Comparison of ENCODE assay signal across 23 cellular contexts in the genomic region with DNA sequence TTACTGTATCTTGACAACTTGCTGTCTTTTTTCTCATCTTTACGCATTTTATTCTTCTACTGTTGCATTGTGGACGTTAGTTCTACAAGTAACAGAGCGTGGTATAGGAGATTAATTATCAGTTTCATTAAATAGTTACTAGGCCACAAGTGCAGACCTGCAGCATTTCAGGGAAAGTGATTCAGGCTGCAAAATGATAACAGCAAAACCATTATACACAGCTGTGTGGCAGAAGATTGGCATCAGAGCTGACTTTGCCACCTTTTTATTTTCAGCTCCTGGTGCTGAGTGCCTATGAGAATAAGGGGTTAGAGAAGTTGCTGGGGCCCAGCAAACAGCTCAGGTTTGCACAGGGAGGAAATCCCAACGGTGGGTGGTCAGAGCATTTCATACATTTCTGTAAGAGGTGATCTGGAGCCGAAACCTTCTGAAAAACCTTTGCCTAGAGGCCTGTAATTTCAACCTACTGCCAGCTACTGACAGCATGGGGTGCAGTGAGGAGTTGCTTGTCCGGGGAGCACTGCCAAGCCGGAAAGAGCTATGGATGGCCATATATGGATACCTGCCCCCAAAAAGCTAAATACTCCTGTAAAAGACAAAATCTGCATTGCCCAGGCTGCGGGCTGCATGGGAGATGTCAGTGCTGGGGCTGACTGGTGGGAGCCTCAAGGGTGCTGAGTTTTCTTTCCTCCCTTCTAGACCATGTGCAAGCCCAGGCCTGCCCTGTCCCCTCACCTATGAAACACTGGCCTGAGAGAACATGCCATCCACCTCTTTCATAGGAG. TPM values are rescaled to one million over a fixed set of nuclear protein-coding genes. Genes with fewer than 3 reads are reported as not detected.
DNase-seq lines count a peak whose midpoint lies in the region; ATAC-seq, FAIRE-seq and TF ChIP-seq lines count a peak whose summit lies in the region.
"Had no signal": no experiment of that assay in that cellular context is flagged by ENCODE, and none has a peak within 500 bp of the region (broad histone marks: within the 10 kb centered on the region; RNA-seq: fewer than 3 reads in every experiment).

No MANE protein-coding gene starts in this region.

- DNase-seq in MCF 10A (ENCODE audit: unreplicated experiment) (peak; percentile 62), breast epithelium (ENCODE audit: low spot score in 2 of 2) (no peak), GM12878 (ENCODE audit: low read depth, low spot score) (no peak), mesothelial cell of epicardium (ENCODE audit: low spot score in 2 of 2, unreplicated experiment in 2 of 2) (no peak), upper lobe of right lung (no peak), GDM1 (lab: John Stamatoyannopoulos, UW) (no peak), NCI-H187 treated with DMSO at 0.1 percent for 48 hours (lab: John Stamatoyannopoulos, UW) (no peak)
- DNase-seq: activated CD8-positive, alpha-beta T cell treated with anti-CD3 and anti-CD28 coated beads, Interleukin-2, amount 10 ng/mL, durations not matched to agents 7 days and 5 days; activated naive CD4-positive, alpha-beta T cell treated with Interleukin-2 at 50 U/mL for 16 hours; activated T-cell treated with anti-CD3 and anti-CD28 coated beads, Interleukin-2, amount 50 U/mL, for 24 hours; anterior cingulate cortex; C1 segment of cervical spinal cord; erythroblast; midbrain; NCI-H1694; NCI-H446; psoas muscle; spleen; T-helper 9 cell had no signal

- H3K9me3 Mint-ChIP-seq in MCF 10A (ENCODE audit: unreplicated experiment) (no peaks in the 10 kb centered on the region), mesothelial cell of epicardium (no peaks in the 10 kb centered on the region)
- H3K9me3 Mint-ChIP-seq: activated T-cell treated with anti-CD3 and anti-CD28 coated beads, Interleukin-2, amount 50 U/mL, for 24 hours; neural crest cell had no signal

- no peak overlapping the region for H3K4me2 ChIP-seq in GM12878 (ENCODE audit: control insufficient read depth, insufficient read depth)

- H3K27ac Mint-ChIP-seq in MCF 10A (ENCODE audit: low read depth, unreplicated experiment): peak overlapping the region; percentile 98
- peak overlapping the region; percentile 85 for H3K27ac Mint-ChIP-seq in mesothelial cell of epicardium
- H3K27ac Mint-ChIP-seq: activated CD8-positive, alpha-beta T cell treated with anti-CD3 and anti-CD28 coated beads, Interleukin-2, amount 10 ng/mL, durations not matched to agents 7 days and 5 days; activated T-cell treated with anti-CD3 and anti-CD28 coated beads, Interleukin-2, amount 50 U/mL, for 24 hours had no signal

- H3K27me3 Mint-ChIP-seq in MCF 10A (ENCODE audit: insufficient read depth, unreplicated experiment): no peaks in the 10 kb centered on the region
- H3K27me3 Mint-ChIP-seq in mesothelial cell of epicardium (ENCODE audit: low read depth): peaks cover 41% of the 10 kb centered on the region

- intact Hi-C loops in MCF 10A (cut with micrococcal nuclease) (no loop called here), breast epithelium (cut with DNase I; ENCODE audit: low total_unique reads) (no loop called here), GM12878 (cut with micrococcal nuclease; ENCODE audit: unreplicated experiment) (loop anchor here (5.0 kb wide), 1 partner anchor 122 kb away; no protein-coding TSS in a partner anchor), upper lobe of right lung (cut with DNase I) (no loop called here)

- TF ChIP-seq RAD21 in GM12878 (IDR thresholded peaks at IDR 0.05; ENCODE audit: insufficient read depth, low read depth, low read length): no peak

- ATAC-seq in GM12878 (peak; percentile 32), upper lobe of right lung (no peak), GM19395 (IDR thresholded peaks at IDR 0.05; ENCODE audit: unreplicated experiment) (no peak)
- ATAC-seq: activated CD4-positive, CD25-positive, alpha-beta regulatory T cell treated with anti-CD3 and anti-CD28 coated beads, Interleukin-2, amount 50 U/mL, for 24 hours; activated CD8-positive, alpha-beta T cell treated with anti-CD3 and anti-CD28 coated beads, Interleukin-2, amount 10 ng/mL, durations not matched to agents 7 days and 5 days; psoas muscle had no signal

- H3K27me3 ChIP-seq in breast epithelium (peaks cover 0 to 27% of the 10 kb centered on the region in 2 donors), GM12878 (replicated peaks in 1 of 2; ENCODE audit: control insufficient read depth in 2 of 2, insufficient read depth in 2 of 2, low read length in 1 of 2) (peaks cover 1 to 6% of the 10 kb centered on the region in 2 experiments), upper lobe of right lung (peaks cover 30% of the 10 kb centered on the region)

- no peak for TF ChIP-seq CTCF in MCF 10A (IDR thresholded peaks at IDR 0.05; ENCODE audit: unreplicated experiment)
- TF ChIP-seq CTCF in breast epithelium (IDR thresholded peaks at IDR 0.05): no peak
- TF ChIP-seq CTCF in GM12878 (IDR thresholded peaks at IDR 0.05 in 2 of 3, conservative IDR thresholded peaks at IDR 0.05 in 1 of 3; ENCODE audit: control insufficient read depth in 2 of 3, extremely low read depth in 1 of 3, insufficient read depth in 1 of 3, low read depth in 3 of 3, low read length in 3 of 3): no peak
- no peak for TF ChIP-seq CTCF in mesothelial cell of epicardium (IDR thresholded peaks at IDR 0.05; ENCODE audit: unreplicated experiment)
- no peak for TF ChIP-seq CTCF in upper lobe of right lung (IDR thresholded peaks at IDR 0.05)

- RAD21 ChIA-PET in GM12878 (lab: Charles Lee; ENCODE audit: unreplicated experiment): no interaction called here

- no peaks in the 10 kb centered on the region for H4K20me1 ChIP-seq in GM12878 (ENCODE audit: control insufficient read depth, insufficient read depth)

- POLR2A ChIA-PET in MCF 10A (lab: Yijun Ruan, JAX) (interaction anchor here (0.5 to 1.7 kb wide), 11 partner anchors 13 to 201 kb away, joined by 3 to 6 read pairs (median 4); no protein-coding TSS in a partner anchor), GM12878 (lab: Charles Lee) (no interaction called here)

- SMC1A ChIA-PET in GM12878 (lab: Charles Lee; ENCODE audit: uncharacterized antibody, unreplicated experiment): no interaction called here

- TF ChIP-seq POLR2A in breast epithelium (IDR thresholded peaks at IDR 0.05) (no peak), GM12878 (IDR thresholded peaks at IDR 0.05; ENCODE audit: low read depth, low read length) (no peak)

- H3K4me3 Mint-ChIP-seq in MCF 10A (ENCODE audit: unreplicated experiment): peak overlapping the region; percentile 53
- peak overlapping the region; percentile 28 for H3K4me3 Mint-ChIP-seq in mesothelial cell of epicardium
- H3K4me3 Mint-ChIP-seq: activated CD8-positive, alpha-beta T cell treated with anti-CD3 and anti-CD28 coated beads, Interleukin-2, amount 10 ng/mL, durations not matched to agents 7 days and 5 days; activated T-cell treated with anti-CD3 and anti-CD28 coated beads, Interleukin-2, amount 50 U/mL, for 24 hours; neural crest cell had no signal

- H3K9me3 ChIP-seq in breast epithelium: no peaks in the 10 kb centered on the region
- H3K9me3 ChIP-seq in GM12878 (replicated peaks; ENCODE audit: control insufficient read depth, insufficient read depth, low read length): no peaks in the 10 kb centered on the region
- H3K9me3 ChIP-seq in upper lobe of right lung: no peaks in the 10 kb centered on the region
- H3K9me3 ChIP-seq: psoas muscle, spleen had no signal

- H3K4me1 ChIP-seq in breast epithelium (peaks cover 0 to 11% of the 10 kb centered on the region in 2 donors), GM12878 (ENCODE audit: control insufficient read depth, insufficient read depth, low read length) (no peaks in the 10 kb centered on the region), upper lobe of right lung (peaks cover 5% of the 10 kb centered on the region)
- H3K4me1 ChIP-seq: psoas muscle had no signal

- no peak for TF ChIP-seq EP300 in GM12878 (IDR thresholded peaks at IDR 0.05; ENCODE audit: borderline replicate concordance in 1 of 2, control insufficient read depth in 1 of 2, low read depth in 2 of 2, low read length in 2 of 2)

- H3K4me3 ChIP-seq in breast epithelium (no peak overlapping the region), GM12878 (no peak overlapping the region), upper lobe of right lung (no peak overlapping the region)
- H3K4me3 ChIP-seq: psoas muscle, spleen had no signal

- H3K36me3 ChIP-seq in breast epithelium (no peaks in the 10 kb centered on the region), GM12878 (ENCODE audit: control insufficient read depth in 2 of 2, insufficient read depth in 2 of 2, low read length in 1 of 2) (no peaks in the 10 kb centered on the region), upper lobe of right lung (no peaks in the 10 kb centered on the region)
- H3K36me3 ChIP-seq: spleen had no signal

- in situ Hi-C loops in GM12878 (cut with MboI): no loop called here

- peaks cover 43% of the 10 kb centered on the region for H3K4me1 Mint-ChIP-seq in MCF 10A (ENCODE audit: insufficient read depth, unreplicated experiment)
- peaks cover 54% of the 10 kb centered on the region for H3K4me1 Mint-ChIP-seq in mesothelial cell of epicardium

- FAIRE-seq in GM12878 (lab: Jason Lieb, UNC): no peak

- 23% methylated on average over 8 of the region's 8 CpGs for WGBS in GM12878 (ENCODE audit: insufficient coverage, insufficient replicate concordance, low lambda C conversion rate, missing lambda C conversion rate)

- H2AFZ ChIP-seq in GM12878 (ENCODE audit: control insufficient read depth, low read depth, low read length): no peak overlapping the region

- no peaks in the 10 kb centered on the region for H3K36me3 Mint-ChIP-seq in MCF 10A (ENCODE audit: insufficient read depth, unreplicated experiment)
- no peaks in the 10 kb centered on the region for H3K36me3 Mint-ChIP-seq in mesothelial cell of epicardium

- no peaks in the 10 kb centered on the region for H3K79me2 ChIP-seq in GM12878 (ENCODE audit: control insufficient read depth, insufficient read depth, low read length)

- CTCF ChIA-PET in MCF 10A (lab: Yijun Ruan, JAX) (interaction anchor here (0.7 to 1.6 kb wide), 12 partner anchors 10 to 243 kb away, joined by 3 to 13 read pairs (median 4); no protein-coding TSS in a partner anchor), GM12878 (lab: Yijun Ruan, JAX) (interaction anchor here (0.7 to 1.0 kb wide), 2 partner anchors 28 to 124 kb away, joined by 4 to 5 read pairs; no protein-coding TSS in a partner anchor)

- BruUV-seq in MCF 10A (replicated peaks; lab: Mats Ljungman, UMichigan) (no TSS peak), GM12878 (replicated peaks; lab: Mats Ljungman, UMichigan) (no TSS peak)

- H3K27ac ChIP-seq in breast epithelium (no peak overlapping the region), GM12878 (ENCODE audit: control insufficient read depth, insufficient read depth) (no peak overlapping the region), upper lobe of right lung (peak overlapping the region; percentile 11)
- H3K27ac ChIP-seq: psoas muscle, spleen had no signal

- no peak overlapping the region for H3K9ac ChIP-seq in GM12878 (ENCODE audit: control insufficient read depth, insufficient read depth, low read length)

RNA-seq across cellular contexts. Expression of a gene that starts 2.7 kb away (rescaled TPM):
- total RNA-seq in MCF 10A (2022) (23.8 and 28.9 TPM in 2 replicates), breast epithelium (1 to 10 TPM; 3.5 to 4.9 (median 4.0) TPM), GM12878 (2014; rRNA removed) (not detected in 2 replicates), GM12878 (2014; rRNA removed; fragmentation: Illumina TruSeq; extraction: Trizol) (not detected in 2 replicates), GM12878 (2021) (0.08 and 0.49 TPM in 2 replicates), mesothelial cell of epicardium (68.0 to 80.6 TPM (median 71.1 TPM) in 3 replicates), upper lobe of right lung (27.8 TPM)
- 0.21 TPM in 1 of 2 replicates, not detected in the other for total RNA-seq in GM12878 (2013; cell fraction: nucleolus; rRNA removed)
- polyA plus RNA-seq in GM12878 (2011; ENCODE audit: low read depth): not detected
- polyA plus RNA-seq in GM12878 (2011; rRNA removed) (0.03 and 0.04 TPM in 2 replicates), GM12878 (2014; fragmentation: Illumina TruSeq; extraction: Trizol) (0.03 TPM in 1 of 2 replicates, not detected in the other), GM12878 (2014; fragmentation: Nextera tagmentation; extraction: Ambion mirVana) (not detected), GM12878 (2014; rRNA removed) (0.11 TPM in 1 of 2 replicates, not detected in the other), GM12878 (2016; fragmentation: Nextera tagmentation; extraction: Ambion mirVana) (not detected)
- 0.12 TPM in 1 of 2 replicates, not detected in the other for polyA plus RNA-seq in GM12878 (2011; cell fraction: cytosol; rRNA removed)
- polyA plus RNA-seq in GM12878 (2011; cell fraction: nucleus; rRNA removed): not detected in 2 replicates
- polyA plus RNA-seq in GM12878 (2012): 0.03 and 0.13 TPM in 2 replicates
- not detected in 2 replicates for polyA minus RNA-seq in GM12878 (2011; rRNA and poly(A)+ RNA removed)
- polyA minus RNA-seq in GM12878 (2011; cell fraction: cytosol; rRNA and poly(A)+ RNA removed): not detected in 2 replicates
- not detected in 2 replicates for polyA minus RNA-seq in GM12878 (2011; cell fraction: nucleus; rRNA and poly(A)+ RNA removed)
- total RNA-seq: A673; activated CD8-positive, alpha-beta T cell treated with anti-CD3 and anti-CD28 coated beads, Interleukin-2, amount 10 ng/mL, durations not matched to agents 7 days and 5 days had no signal
